Comparison of ENCODE assay signal across 1 cellular context in the genomic region with DNA sequence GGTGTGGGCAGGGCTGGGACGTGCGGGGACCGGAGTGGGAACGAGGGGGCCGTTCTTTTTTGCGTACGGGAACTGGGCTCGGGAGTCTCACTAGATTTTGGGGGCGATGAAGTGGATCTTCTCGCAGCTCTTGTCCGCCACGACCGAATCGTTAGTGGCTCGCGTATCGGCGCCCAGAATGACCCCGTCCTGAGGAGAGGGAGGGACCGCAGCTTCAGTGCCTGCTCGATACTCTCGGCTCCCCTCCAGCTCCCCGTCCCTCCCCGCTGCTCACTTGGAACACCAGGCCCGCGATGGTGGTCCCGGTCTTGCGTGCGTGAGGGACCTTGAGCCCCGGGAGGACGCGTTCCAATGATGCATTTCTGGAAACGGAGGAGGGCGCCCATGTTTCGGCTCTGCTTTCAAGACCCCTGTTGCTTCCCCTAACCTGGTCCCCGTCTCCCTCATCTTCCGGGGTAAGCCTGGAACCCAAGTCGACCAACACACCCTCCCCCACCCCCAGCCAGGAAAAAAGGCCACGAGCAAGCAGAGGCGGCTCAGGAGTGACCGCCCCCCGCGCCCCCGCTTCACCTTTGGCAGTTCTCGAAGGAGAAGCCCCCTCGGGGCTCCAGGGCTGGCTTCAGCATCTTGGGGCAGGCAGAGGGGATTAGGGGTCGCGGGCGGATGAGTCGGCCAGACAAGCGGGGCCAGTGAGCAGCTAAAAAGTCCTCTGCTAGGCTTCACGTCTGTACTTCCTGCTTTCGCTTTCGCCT.
TF ChIP-seq lines count a peak whose summit lies in the region.

TSS of gene PSMB10 (minus strand) at position 727 of the 752 bp plus-strand sequence. CDS start at position 626, 101 bp downstream.

TF ChIP-seq in HepG2, 621 proteins besides CTCF, POLR2A, EP300 and RAD21 (continued from another document and continues in another):
- TF ChIP-seq ZKSCAN5 (CRISPR knock-in tag; IDR thresholded peaks at IDR 0.05), result peak; percentile 11; the same call in 1 of the 2 replicates
- TF ChIP-seq IKZF5 (CRISPR knock-in tag; IDR thresholded peaks at IDR 0.05), result no peak; the same call in 1 of the 2 replicates
- TF ChIP-seq YY1 (IDR thresholded peaks at IDR 0.05; ENCODE audit: insufficient read depth, insufficient replicate concordance, low read depth, low read length), result no peak
- TF ChIP-seq, protein P1, sequence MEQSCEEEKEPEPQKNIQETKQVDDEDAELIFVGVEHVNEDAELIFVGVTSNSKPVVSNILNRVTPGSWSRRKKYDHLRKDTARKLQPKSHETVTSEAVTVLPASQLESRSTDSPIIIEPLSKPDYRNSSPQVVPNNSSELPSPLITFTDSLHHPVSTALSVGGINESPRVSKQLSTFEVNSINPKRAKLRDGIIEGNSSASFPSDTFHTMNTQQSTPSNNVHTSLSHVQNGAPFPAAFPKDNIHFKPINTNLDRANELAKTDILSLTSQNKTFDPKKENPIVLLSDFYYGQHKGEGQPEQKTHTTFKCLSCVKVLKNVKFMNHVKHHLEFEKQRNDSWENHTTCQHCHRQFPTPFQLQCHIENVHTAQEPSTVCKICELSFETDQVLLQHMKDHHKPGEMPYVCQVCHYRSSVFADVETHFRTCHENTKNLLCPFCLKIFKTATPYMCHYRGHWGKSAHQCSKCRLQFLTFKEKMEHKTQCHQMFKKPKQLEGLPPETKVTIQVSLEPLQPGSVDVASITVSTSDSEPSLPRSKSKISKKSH (CRISPR knock-in tag; IDR thresholded peaks at IDR 0.05; ENCODE audit: borderline replicate concordance), result no peak; the same call in 1 of the 2 replicates
- 0 out of 2 replicates have a peak, but pooled peaks have one; percentile 5 for TF ChIP-seq ZNF563 (CRISPR knock-in tag; IDR thresholded peaks at IDR 0.05)
- no peak for TF ChIP-seq PITX1 (CRISPR knock-in tag; IDR thresholded peaks at IDR 0.05)
- TF ChIP-seq, protein P2, sequence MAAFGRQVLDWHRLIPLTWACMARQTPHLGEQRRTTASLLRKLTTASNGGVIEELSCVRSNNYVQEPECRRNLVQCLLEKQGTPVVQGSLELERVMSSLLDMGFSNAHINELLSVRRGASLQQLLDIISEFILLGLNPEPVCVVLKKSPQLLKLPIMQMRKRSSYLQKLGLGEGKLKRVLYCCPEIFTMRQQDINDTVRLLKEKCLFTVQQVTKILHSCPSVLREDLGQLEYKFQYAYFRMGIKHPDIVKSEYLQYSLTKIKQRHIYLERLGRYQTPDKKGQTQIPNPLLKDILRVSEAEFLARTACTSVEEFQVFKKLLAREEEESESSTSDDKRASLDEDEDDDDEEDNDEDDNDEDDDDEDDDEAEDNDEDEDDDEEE (CRISPR knock-in tag; IDR thresholded peaks at IDR 0.05), result 0 out of 2 replicates have a peak, but pooled peaks have one; percentile 20
- peak; percentile 90; the same call in 1 of the 2 replicates for TF ChIP-seq ZNF615 (CRISPR knock-in tag; IDR thresholded peaks at IDR 0.05; ENCODE audit: borderline replicate concordance)
- no peak for TF ChIP-seq MTA3 (CRISPR knock-in tag; IDR thresholded peaks at IDR 0.05)
- no peak for TF ChIP-seq ZNF564 (CRISPR knock-in tag; IDR thresholded peaks at IDR 0.05)
- no peak for TF ChIP-seq SP1 (IDR thresholded peaks at IDR 0.05)
- TF ChIP-seq SP1 (CRISPR knock-in tag; IDR thresholded peaks at IDR 0.05), result no peak
- no peak for TF ChIP-seq AKNA (CRISPR knock-in tag; IDR thresholded peaks at IDR 0.05; ENCODE audit: borderline replicate concordance)
- peak; percentile 74; the same call in 1 of the 2 replicates for TF ChIP-seq ZC3H13 (CRISPR knock-in tag; IDR thresholded peaks at IDR 0.05)
- TF ChIP-seq SETDB1 (CRISPR knock-in tag; IDR thresholded peaks at IDR 0.05; ENCODE audit: borderline replicate concordance), result no peak
- TF ChIP-seq, protein P3, sequence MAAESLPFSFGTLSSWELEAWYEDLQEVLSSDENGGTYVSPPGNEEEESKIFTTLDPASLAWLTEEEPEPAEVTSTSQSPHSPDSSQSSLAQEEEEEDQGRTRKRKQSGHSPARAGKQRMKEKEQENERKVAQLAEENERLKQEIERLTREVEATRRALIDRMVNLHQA (CRISPR knock-in tag; IDR thresholded peaks at IDR 0.05), result no peak
- TF ChIP-seq SRF (IDR thresholded peaks at IDR 0.05; ENCODE audit: low read depth, low read length), result no peak
- TF ChIP-seq, protein P4, sequence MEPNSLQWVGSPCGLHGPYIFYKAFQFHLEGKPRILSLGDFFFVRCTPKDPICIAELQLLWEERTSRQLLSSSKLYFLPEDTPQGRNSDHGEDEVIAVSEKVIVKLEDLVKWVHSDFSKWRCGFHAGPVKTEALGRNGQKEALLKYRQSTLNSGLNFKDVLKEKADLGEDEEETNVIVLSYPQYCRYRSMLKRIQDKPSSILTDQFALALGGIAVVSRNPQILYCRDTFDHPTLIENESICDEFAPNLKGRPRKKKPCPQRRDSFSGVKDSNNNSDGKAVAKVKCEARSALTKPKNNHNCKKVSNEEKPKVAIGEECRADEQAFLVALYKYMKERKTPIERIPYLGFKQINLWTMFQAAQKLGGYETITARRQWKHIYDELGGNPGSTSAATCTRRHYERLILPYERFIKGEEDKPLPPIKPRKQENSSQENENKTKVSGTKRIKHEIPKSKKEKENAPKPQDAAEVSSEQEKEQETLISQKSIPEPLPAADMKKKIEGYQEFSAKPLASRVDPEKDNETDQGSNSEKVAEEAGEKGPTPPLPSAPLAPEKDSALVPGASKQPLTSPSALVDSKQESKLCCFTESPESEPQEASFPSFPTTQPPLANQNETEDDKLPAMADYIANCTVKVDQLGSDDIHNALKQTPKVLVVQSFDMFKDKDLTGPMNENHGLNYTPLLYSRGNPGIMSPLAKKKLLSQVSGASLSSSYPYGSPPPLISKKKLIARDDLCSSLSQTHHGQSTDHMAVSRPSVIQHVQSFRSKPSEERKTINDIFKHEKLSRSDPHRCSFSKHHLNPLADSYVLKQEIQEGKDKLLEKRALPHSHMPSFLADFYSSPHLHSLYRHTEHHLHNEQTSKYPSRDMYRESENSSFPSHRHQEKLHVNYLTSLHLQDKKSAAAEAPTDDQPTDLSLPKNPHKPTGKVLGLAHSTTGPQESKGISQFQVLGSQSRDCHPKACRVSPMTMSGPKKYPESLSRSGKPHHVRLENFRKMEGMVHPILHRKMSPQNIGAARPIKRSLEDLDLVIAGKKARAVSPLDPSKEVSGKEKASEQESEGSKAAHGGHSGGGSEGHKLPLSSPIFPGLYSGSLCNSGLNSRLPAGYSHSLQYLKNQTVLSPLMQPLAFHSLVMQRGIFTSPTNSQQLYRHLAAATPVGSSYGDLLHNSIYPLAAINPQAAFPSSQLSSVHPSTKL (CRISPR knock-in tag; IDR thresholded peaks at IDR 0.05), result no peak
- TF ChIP-seq ZFP90 (CRISPR knock-in tag; IDR thresholded peaks at IDR 0.05; ENCODE audit: borderline replicate concordance), result peak; percentile 15; the same call in 1 of the 2 replicates
- no peak for TF ChIP-seq NR2F1 (CRISPR knock-in tag; IDR thresholded peaks at IDR 0.05)
- TF ChIP-seq, protein P5, sequence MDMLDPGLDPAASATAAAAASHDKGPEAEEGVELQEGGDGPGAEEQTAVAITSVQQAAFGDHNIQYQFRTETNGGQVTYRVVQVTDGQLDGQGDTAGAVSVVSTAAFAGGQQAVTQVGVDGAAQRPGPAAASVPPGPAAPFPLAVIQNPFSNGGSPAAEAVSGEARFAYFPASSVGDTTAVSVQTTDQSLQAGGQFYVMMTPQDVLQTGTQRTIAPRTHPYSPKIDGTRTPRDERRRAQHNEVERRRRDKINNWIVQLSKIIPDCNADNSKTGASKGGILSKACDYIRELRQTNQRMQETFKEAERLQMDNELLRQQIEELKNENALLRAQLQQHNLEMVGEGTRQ (IDR thresholded peaks at IDR 0.05; ENCODE audit: low read depth, low read length), result no peak
- TF ChIP-seq, protein P5 (CRISPR knock-in tag; IDR thresholded peaks at IDR 0.05; ENCODE audit: borderline replicate concordance), result no peak
- no peak for TF ChIP-seq CBX2 (IDR thresholded peaks at IDR 0.05; ENCODE audit: low read depth, low read length)
- TF ChIP-seq CBX2 (CRISPR knock-in tag; IDR thresholded peaks at IDR 0.05; ENCODE audit: low read depth), result no peak
- TF ChIP-seq, protein P6, sequence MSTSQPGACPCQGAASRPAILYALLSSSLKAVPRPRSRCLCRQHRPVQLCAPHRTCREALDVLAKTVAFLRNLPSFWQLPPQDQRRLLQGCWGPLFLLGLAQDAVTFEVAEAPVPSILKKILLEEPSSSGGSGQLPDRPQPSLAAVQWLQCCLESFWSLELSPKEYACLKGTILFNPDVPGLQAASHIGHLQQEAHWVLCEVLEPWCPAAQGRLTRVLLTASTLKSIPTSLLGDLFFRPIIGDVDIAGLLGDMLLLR (CRISPR knock-in tag; IDR thresholded peaks at IDR 0.05), result peak; percentile 15; the same call in 1 of the 2 replicates
- TF ChIP-seq POLR2AphosphoS2 (IDR thresholded peaks at IDR 0.05; ENCODE audit: low read depth, low read length), result no peak; the same call in 1 of the 2 replicates
- TF ChIP-seq ZNF138 (CRISPR knock-in tag; IDR thresholded peaks at IDR 0.05; ENCODE audit: low read depth), result 0 out of 2 replicates have a peak, but pooled peaks have one; percentile 28
- no peak for TF ChIP-seq MLX (CRISPR knock-in tag; IDR thresholded peaks at IDR 0.05)
- TF ChIP-seq ZNF614 (CRISPR knock-in tag; IDR thresholded peaks at IDR 0.05; ENCODE audit: borderline replicate concordance), result 0 out of 2 replicates have a peak, but pooled peaks have one; percentile 11
- no peak for TF ChIP-seq ZNF780A (CRISPR knock-in tag; IDR thresholded peaks at IDR 0.05)
- TF ChIP-seq HNF4A (CRISPR knock-in tag; IDR thresholded peaks at IDR 0.05), result no peak; the same call in 1 of the 2 replicates
- TF ChIP-seq TGIF2 (CRISPR knock-in tag; IDR thresholded peaks at IDR 0.05), result peak; percentile 17; the same call in 1 of the 2 replicates
- TF ChIP-seq POLR2AphosphoS5 (IDR thresholded peaks at IDR 0.05; ENCODE audit: low read depth, low read length), result no peak
- TF ChIP-seq ZNF547 (CRISPR knock-in tag; IDR thresholded peaks at IDR 0.05), result 0 out of 2 replicates have a peak, but pooled peaks have one; percentile 6
- no peak for TF ChIP-seq DNMT3B (CRISPR knock-in tag; conservative IDR thresholded peaks at IDR 0.05)
- no peak for TF ChIP-seq SMAD9 (CRISPR knock-in tag; IDR thresholded peaks at IDR 0.05)
- TF ChIP-seq THAP7 (CRISPR knock-in tag; IDR thresholded peaks at IDR 0.05), result no peak
- no peak for TF ChIP-seq NFIB (CRISPR knock-in tag; IDR thresholded peaks at IDR 0.05; ENCODE audit: borderline replicate concordance)
- peak; percentile 54; the same call in 1 of the 2 replicates for TF ChIP-seq SMAD1 (CRISPR knock-in tag; IDR thresholded peaks at IDR 0.05; ENCODE audit: borderline replicate concordance, low read depth)
- TF ChIP-seq TOPORS (CRISPR knock-in tag; IDR thresholded peaks at IDR 0.05), result no peak
- no peak; the same call in 1 of the 2 replicates for TF ChIP-seq ZNF724P (CRISPR knock-in tag; IDR thresholded peaks at IDR 0.05; ENCODE audit: borderline replicate concordance)
- peak; percentile 13; the same call in 1 of the 2 replicates for TF ChIP-seq ZNF121 (CRISPR knock-in tag; IDR thresholded peaks at IDR 0.05)
- no peak for TF ChIP-seq ESRRA (CRISPR knock-in tag; IDR thresholded peaks at IDR 0.05; ENCODE audit: low read depth)
